Comparison of ENCODE assay signal across 21 cellular contexts in the genomic region with DNA sequence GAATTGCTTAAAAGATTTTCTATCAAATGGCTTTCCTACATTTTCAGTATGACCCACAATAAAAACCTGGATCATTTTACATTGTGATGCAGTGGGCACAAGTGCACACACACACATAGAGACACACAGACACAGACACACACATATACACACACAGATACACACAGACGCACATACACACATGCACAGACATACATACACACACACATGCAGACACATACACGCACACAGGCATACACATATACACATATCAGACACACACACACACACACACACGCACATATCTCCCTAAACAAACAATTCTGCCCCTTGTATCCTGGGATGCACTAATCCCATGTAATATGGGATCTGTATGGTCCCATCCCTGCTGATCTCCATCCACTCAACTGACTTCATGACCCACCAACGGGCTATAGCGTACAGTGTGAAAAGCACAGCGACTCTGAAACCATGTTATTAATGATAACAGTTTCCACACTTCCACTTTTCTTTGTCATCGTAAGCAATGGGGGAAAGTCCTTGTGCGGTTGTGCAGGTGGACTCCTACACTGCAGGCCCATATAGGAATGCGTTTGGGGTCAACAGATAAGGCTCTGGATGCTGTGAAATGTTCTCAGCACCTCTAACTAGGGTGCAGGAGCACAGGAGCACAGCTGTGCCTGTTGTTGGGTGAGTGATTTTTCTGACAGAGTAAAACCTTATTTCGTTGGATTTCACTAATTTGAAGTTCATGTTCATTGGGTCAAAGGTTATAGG. TPM values are rescaled to one million over a fixed set of nuclear protein-coding genes. Genes with fewer than 3 reads are reported as not detected.
A peak's percentile ranks its signal among the peaks of the same experiment; 100 is the strongest.
DNase-seq lines count a peak whose midpoint lies in the region; ATAC-seq, FAIRE-seq and TF ChIP-seq lines count a peak whose summit lies in the region.
"Had no signal": no experiment of that assay in that cellular context is flagged by ENCODE, and none has a peak within 500 bp of the region (broad histone marks: within the 10 kb centered on the region; RNA-seq: fewer than 3 reads in every experiment).

No MANE protein-coding gene starts in this region.

- H3K9me1 ChIP-seq in K562 (ENCODE audit: control insufficient read depth, insufficient read depth, low read length) = peaks cover 17% of the 10 kb centered on the region

- no peak overlapping the region for H2BK120ac ChIP-seq in neuronal stem cell (ENCODE audit: low read depth, low read length)

- DNase-seq in HFFc6 (no peak), PC-3 (no peak), K562 (ENCODE audit: extremely low read depth in 1 of 4, low spot score in 3 of 4) (peak; percentile 79 to 88 (median 84)), neuronal stem cell (ENCODE audit: low spot score) (no peak), GM13977 (ENCODE audit: low spot score) (no peak), immature natural killer cell (no peak), prostate gland (ENCODE audit: low spot score) (no peak)
- DNase-seq: GF-D8, KG1, NCI-H1092 treated with DMSO at 0.1 percent for 48 hours, NCI-H1436 treated with DMSO at 0.1 percent for 48 hours, NCI-H2029, NCI-H2227 treated with DMSO at 0.1 percent for 48 hours, NCI-H510A, Peyer's patch, SJCRH30 had no signal

- no peak overlapping the region for H2BK12ac ChIP-seq in neuronal stem cell (ENCODE audit: low read length)

- H3K27ac Mint-ChIP-seq in HFFc6 (peak overlapping the region; percentile 91), immature natural killer cell (peak overlapping the region in 1 of 6 donors; percentile 35)
- H3K27ac Mint-ChIP-seq: B cell had no signal

- 0 out of 4 replicates have a peak, but pooled peaks of 1 of the 2 experiments have one; percentile 26 for TF ChIP-seq RAD21 in K562 (CRISPR knock-in tag; conservative IDR thresholded peaks at IDR 0.05 in 1 of 2, IDR thresholded peaks at IDR 0.05 in 1 of 2)

- no peak overlapping the region for H3K23ac ChIP-seq in neuronal stem cell (ENCODE audit: low read depth, low read length, poor library complexity)

- H3K4me1 Mint-ChIP-seq in HFFc6 (ENCODE audit: low read depth) (peaks cover 71% of the 10 kb centered on the region), immature natural killer cell (peaks cover 62 to 72% of the 10 kb centered on the region in 2 donors)

- H3K27me3 ChIP-seq in PC-3 (ENCODE audit: low read length) (no peaks in the 10 kb centered on the region), K562 (ENCODE audit: control insufficient read depth in 2 of 2, insufficient read depth in 2 of 2, low read length in 2 of 2) (no peaks in the 10 kb centered on the region), neuronal stem cell (ENCODE audit: control insufficient read depth in 3 of 3, insufficient read depth in 3 of 3, low read depth in 1 of 3, low read length in 3 of 3) (no peaks in the 10 kb centered on the region), prostate gland (replicated peaks; ENCODE audit: insufficient read depth) (no peaks in the 10 kb centered on the region)
- H3K27me3 ChIP-seq: Peyer's patch, SJCRH30 had no signal

- peaks cover 25% of the 10 kb centered on the region for H3F3A ChIP-seq in PC-3 (ENCODE audit: low read length, unreplicated experiment)

- no peak overlapping the region for H4K8ac ChIP-seq in neuronal stem cell (ENCODE audit: low read depth, low read length)

- H3K9me3 Mint-ChIP-seq in HFFc6 (no peaks in the 10 kb centered on the region), immature natural killer cell (no peaks in the 10 kb centered on the region)

- CTCF ChIA-PET in PC-3 (lab: Charles Lee) = no interaction called here
- CTCF ChIA-PET in K562 (lab: Yijun Ruan, JAX; ENCODE audit: low intra/inter-chr PET ratio) = no interaction called here

- intact Hi-C loops in PC-3 (cut with micrococcal nuclease) = no loop called here
- intact Hi-C loops in K562 (cut with micrococcal nuclease) = no loop called here
- intact Hi-C loops in prostate gland (cut with DNase I) = no loop called here

- no peaks in the 10 kb centered on the region for H3K9me3 ChIP-seq in PC-3 (ENCODE audit: low read length)
- no peaks in the 10 kb centered on the region for H3K9me3 ChIP-seq in K562 (replicated peaks; ENCODE audit: control insufficient read depth, insufficient read depth, low read depth, low read length)
- H3K9me3 ChIP-seq in neuronal stem cell (replicated peaks in 1 of 2; ENCODE audit: control insufficient read depth in 2 of 2, insufficient read depth in 1 of 2, low read depth in 1 of 2, low read length in 2 of 2) = peaks cover 0 to 2% of the 10 kb centered on the region in 2 donors
- H3K9me3 ChIP-seq in prostate gland = no peaks in the 10 kb centered on the region
- H3K9me3 ChIP-seq: A549, Peyer's patch, SJCRH30 had no signal

- 17% methylated on average over 10 of the region's 10 CpGs for WGBS in K562 (ENCODE audit: insufficient coverage, low coverage, missing lambda C conversion rate)
- WGBS in neuronal stem cell (ENCODE audit: extremely low coverage in 2 of 2, insufficient read length in 2 of 2, insufficient replicate concordance in 1 of 2), 2 donors = no CpG with 5 or more reads among the region's 10 CpGs
- 95% methylated on average over 10 of the region's 10 CpGs for WGBS in prostate gland

- H3K9me2 ChIP-seq in PC-3 (replicated peaks; ENCODE audit: low read length) = no peaks in the 10 kb centered on the region

- H3K9ac ChIP-seq in PC-3 (ENCODE audit: low read length) (peak overlapping the region; percentile 3; the same call in 1 of the 2 replicates), K562 (ENCODE audit: insufficient read depth in 1 of 2, low read depth in 2 of 2, low read length in 2 of 2) (no peak overlapping the region), neuronal stem cell (ENCODE audit: low read depth, low read length, poor library complexity) (peak overlapping the region; percentile 83)

- H3K4me1 ChIP-seq in PC-3 (ENCODE audit: insufficient read depth, low read length) = peaks cover 66% of the 10 kb centered on the region
- H3K4me1 ChIP-seq in K562 (replicated peaks in 1 of 2; ENCODE audit: control insufficient read depth in 2 of 2, insufficient read depth in 2 of 2, low read length in 2 of 2) = peaks cover 41 to 50% of the 10 kb centered on the region in 2 experiments; a peak in 4 of 5 replicates
- peaks cover 0 to 4% of the 10 kb centered on the region in 2 donors for H3K4me1 ChIP-seq in neuronal stem cell (ENCODE audit: control insufficient read depth in 2 of 2, insufficient read depth in 1 of 2, low read depth in 1 of 2, low read length in 2 of 2)
- peaks cover 12% of the 10 kb centered on the region for H3K4me1 ChIP-seq in prostate gland (replicated peaks)

- no peak overlapping the region for H3K14ac ChIP-seq in neuronal stem cell (ENCODE audit: low read length)

- no peak overlapping the region for H3K18ac ChIP-seq in neuronal stem cell (ENCODE audit: low read length)

- no peak; the same call in 1 of the 2 replicates for TF ChIP-seq POLR2A in K562 (conservative IDR thresholded peaks at IDR 0.05)
- no peak for TF ChIP-seq POLR2A in prostate gland (IDR thresholded peaks at IDR 0.05)

- H3K36me3 ChIP-seq in PC-3 (ENCODE audit: low read depth, low read length) (peaks cover 66% of the 10 kb centered on the region), K562 (ENCODE audit: control insufficient read depth, insufficient read depth, low read length) (peaks cover 71% of the 10 kb centered on the region), neuronal stem cell (replicated peaks in 1 of 2; ENCODE audit: control insufficient read depth in 2 of 2, insufficient read depth in 2 of 2, low read length in 2 of 2) (peaks cover 4 to 8% of the 10 kb centered on the region in 2 donors), prostate gland (no peaks in the 10 kb centered on the region)
- H3K36me3 ChIP-seq: Peyer's patch, SJCRH30 had no signal

- no peak overlapping the region for H4K91ac ChIP-seq in neuronal stem cell (ENCODE audit: low read depth, low read length, poor library complexity)

- ATAC-seq in PC-3 (no peak), K562 (peak; percentile 80), GM21825 (IDR thresholded peaks at IDR 0.05; ENCODE audit: unreplicated experiment) (no peak)
- ATAC-seq: A549 had no signal

- H3K36me3 Mint-ChIP-seq in HFFc6 (ENCODE audit: low read depth) (peaks cover 47% of the 10 kb centered on the region), immature natural killer cell (peaks cover 4 to 10% (median 7%) of the 10 kb centered on the region in 3 donors)

- H3K4me3 ChIP-seq in PC-3 (ENCODE audit: low read length) (no peak overlapping the region), K562 (no peak overlapping the region), neuronal stem cell (ENCODE audit: low read length in 2 of 2) (no peak overlapping the region), prostate gland (no peak overlapping the region)
- H3K4me3 ChIP-seq: A549, Peyer's patch, SJCRH30 had no signal

- peak; percentile 87 for FAIRE-seq in K562 (lab: Jason Lieb, UNC)
- FAIRE-seq: A549, D721Med had no signal

- peak; percentile 73 for TF ChIP-seq EP300 in K562 (IDR thresholded peaks at IDR 0.05; ENCODE audit: low read length)

- H3K27ac ChIP-seq in PC-3 (ENCODE audit: low read length) (peak overlapping the region; percentile 93), K562 (ENCODE audit: extremely low read depth, low read depth, low read length) (peak overlapping the region; percentile 14; the same call in 1 of the 3 replicates), neuronal stem cell (replicated peaks; ENCODE audit: low read length) (no peak overlapping the region), prostate gland (no peak overlapping the region)
- H3K27ac ChIP-seq: A549, Peyer's patch, SJCRH30 had no signal

- H3K4ac ChIP-seq in neuronal stem cell (ENCODE audit: low read length) = no peak overlapping the region

- H3K27me3 Mint-ChIP-seq in HFFc6 (ENCODE audit: insufficient read depth) (no peaks in the 10 kb centered on the region), immature natural killer cell (ENCODE audit: low read depth in 3 of 3) (peaks cover 0 to 2% (median 0%) of the 10 kb centered on the region in 3 donors)
- H3K27me3 Mint-ChIP-seq: B cell had no signal

- H3K79me1 ChIP-seq in neuronal stem cell (ENCODE audit: low read depth, low read length) = peaks cover 5% of the 10 kb centered on the region

- TF ChIP-seq CTCF in HFFc6 (IDR thresholded peaks at IDR 0.05) = no peak
- TF ChIP-seq CTCF in PC-3 (conservative IDR thresholded peaks at IDR 0.05; ENCODE audit: low read depth, low read length) = no peak
- TF ChIP-seq CTCF in K562 (IDR thresholded peaks at IDR 0.05 in 2 of 3, conservative IDR thresholded peaks at IDR 0.05 in 1 of 3; ENCODE audit: insufficient read depth in 2 of 3, low read depth in 1 of 3, low read length in 3 of 3) = no peak
- TF ChIP-seq CTCF in GM13977 (IDR thresholded peaks at IDR 0.05; ENCODE audit: extremely low read depth, insufficient read depth, missing control alignments) = no peak
- TF ChIP-seq CTCF in prostate gland (IDR thresholded peaks at IDR 0.05) = no peak

- H3K4me3 Mint-ChIP-seq in HFFc6 = no peak overlapping the region
- H3K4me3 Mint-ChIP-seq in immature natural killer cell = no peak overlapping the region
- H3K4me3 Mint-ChIP-seq: B cell, CD14-positive monocyte had no signal

- H2BK5ac ChIP-seq in neuronal stem cell (ENCODE audit: low read length) = no peak overlapping the region

- no peak overlapping the region for H2AK5ac ChIP-seq in neuronal stem cell (ENCODE audit: low read depth, low read length)

- H4K20me1 ChIP-seq in PC-3 (ENCODE audit: low read length) = no peaks in the 10 kb centered on the region
- H4K20me1 ChIP-seq in K562 (replicated peaks; ENCODE audit: control insufficient read depth, insufficient read depth, low read length) = peaks cover 15% of the 10 kb centered on the region

- no peak overlapping the region for H2BK15ac ChIP-seq in neuronal stem cell (ENCODE audit: low read length)

- peak overlapping the region; percentile 10 for H3K4me2 ChIP-seq in PC-3 (ENCODE audit: low read length)
- H3K4me2 ChIP-seq in K562 (ENCODE audit: insufficient read depth, low read length) = peak overlapping the region; percentile 59
- no peak overlapping the region for H3K4me2 ChIP-seq in neuronal stem cell (ENCODE audit: insufficient read depth, low read length, poor library complexity, severe bottlenecking)
- H3K4me2 ChIP-seq: A549 had no signal

- no peak overlapping the region for H2AFZ ChIP-seq in PC-3 (ENCODE audit: low read length)
- H2AFZ ChIP-seq in K562 (ENCODE audit: low read depth, low read length) = no peak overlapping the region
- no peak overlapping the region for H2AFZ ChIP-seq in neuronal stem cell (ENCODE audit: low read length)

- in situ Hi-C loops in K562 (cut with MboI) = no loop called here
- in situ Hi-C loops in GM13977 (cut with MboI; ENCODE audit: low pct_unique_long_range_greater_than_20kb, low sequenced_read_pairs, unreplicated experiment) = no loop called here

- POLR2A ChIA-PET in PC-3 (lab: Charles Lee; ENCODE audit: unreplicated experiment) = interaction anchor here (0.6 kb wide), 1 partner anchor 153 kb away, joined by 3 read pairs; no protein-coding TSS in a partner anchor
- POLR2A ChIA-PET in K562 (lab: Yijun Ruan, JAX) = interaction anchor here (0.7 kb wide), 1 partner anchor 36 kb away, joined by 3 read pairs; no protein-coding TSS in a partner anchor

- H3K79me2 ChIP-seq in PC-3 (ENCODE audit: low read length) (peaks cover 80% of the 10 kb centered on the region), K562 (ENCODE audit: control insufficient read depth, insufficient read depth, low read length) (peaks cover 66% of the 10 kb centered on the region)

- BruUV-seq in PC-3 (replicated peaks; lab: Mats Ljungman, UMichigan) (no TSS peak), K562 (replicated peaks; lab: Mats Ljungman, UMichigan) (no TSS peak)

RNA-seq across cellular contexts. Expression of gene DAP, which starts 52.7 kb away (rescaled TPM):
- 100 to 1,000 TPM; 255 to 357 (median 285) TPM for total RNA-seq in HFFc6 (2021; fragmentation: NEBNext Ultra II Directional; extraction: Animal tissue kit (Norgen Biotek cat#: 25700))
- total RNA-seq in PC-3 (2014; rRNA removed) (106 and 152 TPM in 2 replicates), K562 (2014; rRNA removed) (31.3 and 36.1 TPM in 2 replicates), K562 (2014; rRNA removed; fragmentation: Illumina TruSeq; extraction: Trizol) (33.6 and 34.5 TPM in 2 replicates), K562 (2015; rRNA removed; fragmentation: Illumina TruSeq; extraction: Trizol) (27.3 and 28.7 TPM in 2 replicates), K562 (2021) (118 and 129 TPM in 2 replicates), prostate gland (100 to 1,000 TPM in 1 of 2 donors, 10 to 100 TPM in 1; 86.2 to 111 TPM)
- 60.9 and 94.0 TPM in 2 replicates for total RNA-seq in K562 (2011; cell fraction: chromatin; rRNA removed; ENCODE audit: low replicate concordance)
- total RNA-seq in K562 (2011; cell fraction: nucleolus; rRNA removed) = 39.0 and 46.8 TPM in 2 replicates
- 92.2 and 142 TPM in 2 replicates for total RNA-seq in K562 (2011; cell fraction: nucleoplasm; rRNA removed)
- polyA plus RNA-seq in K562 (2011; rRNA removed) (51.9 and 61.8 TPM in 2 replicates), K562 (2014; fragmentation: Illumina TruSeq; extraction: Trizol) (151 and 157 TPM in 2 replicates), K562 (2014; fragmentation: Nextera tagmentation; extraction: Ambion mirVana) (10 to 100 TPM; 14.1 to 21.7 TPM), K562 (2014; rRNA removed) (84.2 and 84.3 TPM in 2 replicates), immature natural killer cell (10 to 100 TPM; 43.1 to 87.1 (median 53.9) TPM)
- polyA plus RNA-seq in K562 (2011; cell fraction: cytosol; rRNA removed) = 104 and 110 TPM in 2 replicates
- polyA plus RNA-seq in K562 (2011; cell fraction: nucleus; rRNA removed) = 62.6 and 63.5 TPM in 2 replicates
- polyA plus RNA-seq in K562 (2012) = 102 and 243 TPM in 2 replicates
- polyA minus RNA-seq in K562 (2011; rRNA and poly(A)+ RNA removed) = 35.4 and 39.4 TPM in 2 replicates
- 64.4 and 65.4 TPM in 2 replicates for polyA minus RNA-seq in K562 (2011; cell fraction: cytosol; rRNA and poly(A)+ RNA removed)
- polyA minus RNA-seq in K562 (2011; cell fraction: nucleus; rRNA and poly(A)+ RNA removed) = 28.3 and 33.3 TPM in 2 replicates
- polyA plus RNA-seq in neuronal stem cell (2013, experiment 1 of 2) = 78.1 TPM
- 78.6 TPM for polyA plus RNA-seq in neuronal stem cell (2013, experiment 2 of 2)

Comparison
In these comparisons a context has a peak if more than half of its experiments do, and no peak if none do; other contexts are left out.
1. DNase-seq: peak in K562 (4 of 4); none in HFFc6 (single experiment), PC-3 (single experiment), neuronal stem cell (single experiment), GM13977 (single experiment), immature natural killer cell (0 of 3) and prostate gland (single experiment).
2. H3K27ac ChIP-seq: peak in PC-3 (single experiment) and K562 (single experiment); none in neuronal stem cell (single experiment) and prostate gland (0 of 2).
3. H3K9ac ChIP-seq: peak in PC-3 (single experiment) and neuronal stem cell (single experiment); none in K562 (0 of 2).